In the genomic region with DNA sequence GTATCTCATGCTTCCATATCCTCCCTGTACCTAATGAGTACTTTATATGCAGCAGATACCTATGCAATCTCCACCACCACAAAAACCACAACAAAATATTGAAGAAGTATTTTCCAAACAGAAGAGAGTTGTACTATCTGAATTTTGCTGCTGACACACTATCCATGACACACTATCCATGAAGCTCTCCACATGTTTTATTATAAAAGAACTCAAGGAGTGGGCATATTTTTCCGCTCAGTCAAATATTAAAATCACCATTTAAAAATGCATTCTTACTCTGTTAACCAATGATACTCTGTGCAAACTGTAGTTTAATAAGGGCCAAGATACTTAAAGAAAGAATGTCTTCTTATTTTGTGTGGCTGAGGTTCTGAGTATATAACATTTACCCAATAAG, we compare ENCODE assay signal across 29 cellular contexts. TPM values are rescaled to one million over a fixed set of nuclear protein-coding genes. Genes with fewer than 3 reads are reported as not detected.
DNase-seq lines count a peak whose midpoint lies in the region; ATAC-seq and TF ChIP-seq lines count a peak whose summit lies in the region.
"Had no signal": no experiment of that assay in that cellular context is flagged by ENCODE, and none has a peak within 500 bp of the region (broad histone marks: within the 10 kb centered on the region; RNA-seq: fewer than 3 reads in every experiment).

No MANE protein-coding gene starts in this region.

- H3K4me2 ChIP-seq in IMR-90 (ENCODE audit: low read depth, low read length) (peak overlapping the region; percentile 18; the same call in 1 of the 2 replicates), osteoblast (ENCODE audit: insufficient read depth, low read length) (peak overlapping the region; percentile 99)

- H3K23ac ChIP-seq in IMR-90 (ENCODE audit: low read depth, low read length) = no peak overlapping the region

- no peak overlapping the region for H3K27ac Mint-ChIP-seq in endodermal cell
- H3K27ac Mint-ChIP-seq: activated CD4-positive, alpha-beta memory T cell treated with anti-CD3 and anti-CD28 coated beads, Interleukin-2, amount 10 ng/mL, durations not matched to agents 7 days and 5 days; activated naive CD8-positive, alpha-beta T cell treated with anti-CD3 and anti-CD28 coated beads, Interleukin-2, amount 50 U/mL, for 24 hours had no signal

- H2BK15ac ChIP-seq in IMR-90 (ENCODE audit: low read depth, low read length) = no peak overlapping the region

- intact Hi-C loops in IMR-90 (cut with micrococcal nuclease) (loop anchor here (5.0 kb wide), 1 partner anchor 109 kb away; the partner anchor contains the start of gene TFPI2), dorsolateral prefrontal cortex (cut with DNase I) (loop anchor here in 1 of 2 donors (10.0 kb wide), 1 partner anchor 767 kb away; the partner anchor contains the start of gene VPS50)

- H3K4me1 Mint-ChIP-seq in endodermal cell = peaks cover 21% of the 10 kb centered on the region

- ATAC-seq in IMR-90 (ENCODE audit: low read depth) (no peak), HG03439 (IDR thresholded peaks at IDR 0.05; ENCODE audit: unreplicated experiment) (no peak)
- ATAC-seq: activated naive CD8-positive, alpha-beta T cell treated with anti-CD3 and anti-CD28 coated beads, Interleukin-2, amount 50 U/mL, for 24 hours; body of pancreas; gastroesophageal sphincter; HCT116; left colon; Panc1; right cardiac atrium; stimulated activated naive CD8-positive, alpha-beta T cell treated with anti-CD3 and anti-CD28 coated beads, Interleukin-15, Interleukin-2, amounts not matched to agents 100 U/mL and 50 U/mL, for 24 hours had no signal

- TF ChIP-seq CTCF in IMR-90 (conservative IDR thresholded peaks at IDR 0.05; ENCODE audit: low read depth, low read length) (no peak), endodermal cell (conservative IDR thresholded peaks at IDR 0.05) (no peak), osteoblast (IDR thresholded peaks at IDR 0.05; ENCODE audit: extremely low read depth, low read depth, low read length) (no peak), dorsolateral prefrontal cortex (IDR thresholded peaks at IDR 0.05 in 54 of 56, conservative IDR thresholded peaks at IDR 0.05 in 2 of 56; ENCODE audit: low read depth in 1 of 56, partially characterized antibody in 56 of 56) (no peak)

- H2AFZ ChIP-seq in IMR-90 (replicated peaks; ENCODE audit: low read length, poor library complexity) (no peak overlapping the region), osteoblast (ENCODE audit: low read length) (no peak overlapping the region)

- no peak overlapping the region for H3K27ac ChIP-seq in IMR-90 (ENCODE audit: insufficient read depth, low read length)
- no peak overlapping the region for H3K27ac ChIP-seq in endodermal cell (ENCODE audit: low read depth, low read length)
- H3K27ac ChIP-seq in osteoblast (ENCODE audit: low read depth, low read length) = peak overlapping the region; percentile 99
- H3K27ac ChIP-seq in dorsolateral prefrontal cortex = no peak overlapping the region
- H3K27ac ChIP-seq: body of pancreas, gastroesophageal sphincter, spleen had no signal

- in situ Hi-C loops in IMR-90 (cut with MboI; ENCODE audit: low sequenced_read_pairs) = no loop called here

- H3K79me1 ChIP-seq in IMR-90 (ENCODE audit: low read depth in 1 of 2, low read length in 2 of 2) = peaks cover 25 to 41% of the 10 kb centered on the region in 2 experiments

- WGBS in IMR-90 (ENCODE audit: extremely low coverage in 2 of 2, insufficient read length in 1 of 2), 2 experiments = no CpG with 5 or more reads among the region's 1 CpG
- 100% methylated on average over 1 of the region's 1 CpG; no CpG with 5 or more reads in 1 of the 2 experiments for WGBS in endodermal cell (ENCODE audit: insufficient coverage in 1 of 2, insufficient read length in 1 of 2), 2 experiments

- H3K27me3 Mint-ChIP-seq in endodermal cell (ENCODE audit: insufficient read depth) = no peaks in the 10 kb centered on the region

- no peak overlapping the region for H2BK120ac ChIP-seq in IMR-90 (ENCODE audit: low read depth, low read length)

- H3K9me3 ChIP-seq in IMR-90 (ENCODE audit: control insufficient read depth, insufficient read depth, low read length) (no peaks in the 10 kb centered on the region), endodermal cell (ENCODE audit: control insufficient read depth, low read length) (no peaks in the 10 kb centered on the region), osteoblast (ENCODE audit: low read depth, low read length) (no peaks in the 10 kb centered on the region)
- H3K9me3 ChIP-seq: body of pancreas, gastroesophageal sphincter, spleen had no signal

- H3K9me3 Mint-ChIP-seq in endodermal cell = no peaks in the 10 kb centered on the region
- H3K9me3 Mint-ChIP-seq: activated CD4-positive, alpha-beta memory T cell treated with anti-CD3 and anti-CD28 coated beads, Interleukin-2, amount 10 ng/mL, durations not matched to agents 7 days and 5 days; activated naive CD8-positive, alpha-beta T cell treated with anti-CD3 and anti-CD28 coated beads, Interleukin-2, amount 50 U/mL, for 24 hours had no signal

- H3K4me3 ChIP-seq in IMR-90 (ENCODE audit: insufficient read depth, low read depth, low read length) (no peak overlapping the region), endodermal cell (ENCODE audit: low read length) (peak overlapping the region; percentile 100), osteoblast (ENCODE audit: insufficient read depth, low read length) (no peak overlapping the region), dorsolateral prefrontal cortex (no peak overlapping the region)
- H3K4me3 ChIP-seq: body of pancreas, gastroesophageal sphincter, spleen had no signal

- H3K9ac ChIP-seq in IMR-90 (ENCODE audit: low read depth, low read length) = no peak overlapping the region
- H3K9ac ChIP-seq in endodermal cell (ENCODE audit: extremely low read depth, low read length, poor library complexity, severe bottlenecking) = no peak overlapping the region

- H3K14ac ChIP-seq in IMR-90 (replicated peaks; ENCODE audit: low read depth, low read length) = no peak overlapping the region

- no peak overlapping the region for H3K18ac ChIP-seq in IMR-90 (ENCODE audit: low read depth, low read length)

- H3K36me3 ChIP-seq in IMR-90 (ENCODE audit: control insufficient read depth, insufficient read depth, low read length) (peaks cover 3% of the 10 kb centered on the region; the same call in 1 of the 2 replicates), endodermal cell (ENCODE audit: control insufficient read depth, insufficient read depth, low read length) (peaks cover 23% of the 10 kb centered on the region), osteoblast (ENCODE audit: insufficient read depth, low read length) (peaks cover 20% of the 10 kb centered on the region)

- H3K36me3 Mint-ChIP-seq in endodermal cell (ENCODE audit: low read depth) = peaks cover 26% of the 10 kb centered on the region

- no peak overlapping the region for H2AK9ac ChIP-seq in IMR-90 (replicated peaks; ENCODE audit: low read depth, low read length, poor library complexity)

- no peak overlapping the region for H2BK20ac ChIP-seq in IMR-90 (ENCODE audit: low read depth, low read length)

- no peak overlapping the region for H4K8ac ChIP-seq in IMR-90 (ENCODE audit: low read depth in 2 of 2, low read length in 2 of 2)

- TF ChIP-seq POLR2A in IMR-90 (IDR thresholded peaks at IDR 0.05; ENCODE audit: low read depth, low read length) = no peak

- no peak overlapping the region for H2AK5ac ChIP-seq in IMR-90 (ENCODE audit: low read depth, low read length)

- no peak overlapping the region for H3K4me3 Mint-ChIP-seq in endodermal cell
- H3K4me3 Mint-ChIP-seq: activated CD4-positive, alpha-beta memory T cell treated with anti-CD3 and anti-CD28 coated beads, Interleukin-2, amount 10 ng/mL, durations not matched to agents 7 days and 5 days; activated naive CD8-positive, alpha-beta T cell treated with anti-CD3 and anti-CD28 coated beads, Interleukin-2, amount 50 U/mL, for 24 hours had no signal

- H4K20me1 ChIP-seq in IMR-90 (ENCODE audit: insufficient read depth, low read length) = peaks cover 4% of the 10 kb centered on the region; the same call in 1 of the 2 replicates
- H4K20me1 ChIP-seq in osteoblast (ENCODE audit: insufficient read depth, low read length) = no peaks in the 10 kb centered on the region

- POLR2A ChIA-PET in IMR-90 (lab: Charles Lee; ENCODE audit: unreplicated experiment) = no interaction called here

- H3K56ac ChIP-seq in IMR-90 (ENCODE audit: extremely low read depth, insufficient read depth, low read length) = no peak overlapping the region

- dilution Hi-C loops in IMR-90 (cut with HindIII; ENCODE audit: low sequenced_read_pairs, unreplicated experiment) = no loop called here

- H4K91ac ChIP-seq in IMR-90 (ENCODE audit: insufficient read depth, low read depth, low read length) = no peak overlapping the region

- CTCF ChIA-PET in IMR-90 (lab: Yijun Ruan, JAX) = no interaction called here

- no peak overlapping the region for H3K4ac ChIP-seq in IMR-90 (ENCODE audit: low read depth, low read length)

- TF ChIP-seq RAD21 in IMR-90 (IDR thresholded peaks at IDR 0.05; ENCODE audit: low read length) = no peak

- peak overlapping the region; percentile 38 for H2BK5ac ChIP-seq in IMR-90 (ENCODE audit: low read depth, low read length, poor library complexity, severe bottlenecking)

- H3K27me3 ChIP-seq in IMR-90 (ENCODE audit: control insufficient read depth, insufficient read depth, low read length) (no peaks in the 10 kb centered on the region), endodermal cell (ENCODE audit: control insufficient read depth, insufficient read depth, low read length, poor library complexity, severe bottlenecking) (no peaks in the 10 kb centered on the region), osteoblast (ENCODE audit: insufficient read depth, low read length) (no peaks in the 10 kb centered on the region), dorsolateral prefrontal cortex (no peaks in the 10 kb centered on the region)
- H3K27me3 ChIP-seq: gastroesophageal sphincter had no signal

- BruUV-seq in IMR-90 (replicated peaks; lab: Mats Ljungman, UMichigan) = no TSS peak

- H3K4me1 ChIP-seq in IMR-90 (ENCODE audit: control insufficient read depth, insufficient read depth, low read length) (peaks cover 2% of the 10 kb centered on the region; the same call in 1 of the 2 replicates), endodermal cell (ENCODE audit: control insufficient read depth, insufficient read depth, low read length) (peaks cover 3% of the 10 kb centered on the region), osteoblast (ENCODE audit: insufficient read depth, low read length) (peaks cover 23% of the 10 kb centered on the region)

- no peak overlapping the region for H4K5ac ChIP-seq in IMR-90 (ENCODE audit: low read depth, low read length)

- peaks cover 9% of the 10 kb centered on the region for H3K9me1 ChIP-seq in IMR-90 (ENCODE audit: insufficient read depth, low read length)

- peaks cover 58% of the 10 kb centered on the region for H3K79me2 ChIP-seq in osteoblast (ENCODE audit: insufficient read depth, low read length)

- peak; percentile 59 for DNase-seq in EL
- DNase-seq in IMR-90 = peak; percentile 48
- no peak for DNase-seq in endodermal cell
- peak; percentile 84 for DNase-seq in osteoblast (ENCODE audit: insufficient read length, low spot score, missing footprints)
- no peak for DNase-seq in dorsolateral prefrontal cortex
- DNase-seq in DMS153 (lab: John Stamatoyannopoulos, UW) = no peak
- no peak for DNase-seq in NAMALWA (ENCODE audit: low spot score)
- DNase-seq: activated CD4-positive, alpha-beta memory T cell treated with anti-CD3 and anti-CD28 coated beads, Interleukin-2, amount 10 ng/mL, durations not matched to agents 7 days and 5 days; activated CD8-positive, alpha-beta memory T cell treated with anti-CD3 and anti-CD28 coated beads, Interleukin-2, amount 50 U/mL, for 4 hours; activated naive CD4-positive, alpha-beta T cell; activated naive CD8-positive, alpha-beta T cell treated with anti-CD3 and anti-CD28 coated beads, Interleukin-2, amount 50 U/mL, for 24 hours; body of pancreas; Calu3; cerebellar nuclear complex; DND-41; hippocampal formation; left colon; NCI-H2029 treated with DMSO at 0.1 percent for 48 hours; NCI-H2227 treated with DMSO at 0.1 percent for 48 hours; NCI-H526 treated with DMSO at 0.1 percent for 48 hours; right cardiac atrium; Right ventricle myocardium superior; spleen; stimulated activated CD4-positive, alpha-beta T cell treated with anti-CD3 and anti-CD28 coated beads, Interleukin-2, amount 100 ng/mL, for 24 hours; stimulated activated naive CD8-positive, alpha-beta T cell treated with anti-CD3 and anti-CD28 coated beads, Interleukin-15, Interleukin-2, amounts not matched to agents 100 U/mL and 50 U/mL, for 24 hours had no signal

RNA-seq across cellular contexts. Expression of gene BET1, which starts 2.8 kb away (rescaled TPM):
- 9.9 and 36.4 TPM in 2 replicates for total RNA-seq in IMR-90 (2012; rRNA removed)
- polyA plus RNA-seq in IMR-90 (2012; rRNA removed) = 21.6 and 33.2 TPM in 2 replicates
- polyA plus RNA-seq in IMR-90 (2012; cell fraction: cytosol; rRNA removed) = 4.5 and 8.7 TPM in 2 replicates
- polyA plus RNA-seq in IMR-90 (2012; cell fraction: nucleus; rRNA removed; ENCODE audit: low replicate concordance) = 1.8 and 10.5 TPM in 2 replicates
- 10 to 100 TPM; 27.6 to 36.3 TPM for total RNA-seq in endodermal cell
- 35.2 TPM for polyA plus RNA-seq in endodermal cell (2013, experiment 1 of 2)
- polyA plus RNA-seq in endodermal cell (2013, experiment 2 of 2) = 33.7 TPM
- 20.6 and 22.4 TPM in 2 replicates for total RNA-seq in osteoblast
- total RNA-seq in dorsolateral prefrontal cortex = 10 to 100 TPM; 12.0 to 27.8 (median 19.9) TPM

Comparison
In these comparisons a context has a peak if more than half of its experiments do, and no peak if none do; other contexts are left out.
1. DNase-seq: peak in EL (single experiment), IMR-90 (single experiment) and osteoblast (single experiment); none in endodermal cell (single experiment), dorsolateral prefrontal cortex (0 of 10), DMS153 (single experiment) and NAMALWA (single experiment).